ENCODE assay signal across 15 cellular contexts in genomic region chr4:76308548-76308947, GRCh38. TPM values are rescaled to one million over a fixed set of nuclear protein-coding genes. Genes with fewer than 3 reads are reported as not detected.
DNase-seq lines count a peak whose midpoint lies in the region; ATAC-seq and TF ChIP-seq lines count a peak whose summit lies in the region.
"Had no signal": no experiment of that assay in that cellular context is flagged by ENCODE, and none has a peak within 500 bp of the region (broad histone marks: within the 10 kb centered on the region; RNA-seq: fewer than 3 reads in every experiment).

No MANE protein-coding gene starts in this region.

- peaks cover 3% of the 10 kb centered on the region for H3K36me3 Mint-ChIP-seq in central memory CD8-positive, alpha-beta T cell (ENCODE audit: insufficient read depth)
- H3K36me3 Mint-ChIP-seq: activated naive CD4-positive, alpha-beta T cell treated with anti-CD3 and anti-CD28 coated beads, Interleukin-2, amount 50 U/mL, for 24 hours had no signal

- H3K4me3 ChIP-seq in liver (ENCODE audit: low read depth in 1 of 3, low read length in 3 of 3): peak overlapping the region; percentile 77 to 86 (median 85)
- peak overlapping the region; percentile 67 for H3K4me3 ChIP-seq in smooth muscle cell

- peaks cover 42% of the 10 kb centered on the region for H3K79me2 ChIP-seq in smooth muscle cell (ENCODE audit: low read depth)

- DNase-seq in NCI-H82 (lab: John Stamatoyannopoulos, UW) (peak; percentile 13), NCI-H82 treated with DMSO at 0.1 percent for 48 hours (lab: John Stamatoyannopoulos, UW; ENCODE audit: unreplicated experiment) (no peak), smooth muscle cell (lab: John Stamatoyannopoulos, UW; ENCODE audit: unreplicated experiment) (no peak), DMS79 (lab: John Stamatoyannopoulos, UW) (no peak), DMS53 (lab: John Stamatoyannopoulos, UW) (no peak)
- no peak for DNase-seq in central memory CD8-positive, alpha-beta T cell (ENCODE audit: low spot score in 2 of 2)
- DNase-seq in activated CD4-positive, CD25-positive, alpha-beta regulatory T cell (lab: John Stamatoyannopoulos, UW): no peak
- DNase-seq: activated CD8-positive, alpha-beta T cell treated with anti-CD3 and anti-CD28 coated beads for 36 hours; effector CD4-positive, alpha-beta T cell had no signal

- H3K27me3 ChIP-seq in liver (ENCODE audit: control insufficient read depth in 4 of 4, insufficient read depth in 4 of 4, low read length in 3 of 4) (no peaks in the 10 kb centered on the region), smooth muscle cell (ENCODE audit: low read depth) (no peaks in the 10 kb centered on the region)
- H3K27me3 ChIP-seq: upper lobe of left lung had no signal

- no peaks in the 10 kb centered on the region for H3K9me3 Mint-ChIP-seq in central memory CD8-positive, alpha-beta T cell
- H3K9me3 Mint-ChIP-seq: activated CD8-positive, alpha-beta T cell treated with anti-CD3 and anti-CD28 coated beads for 36 hours; activated naive CD4-positive, alpha-beta T cell treated with anti-CD3 and anti-CD28 coated beads, Interleukin-2, amount 50 U/mL, for 24 hours; GM23338 had no signal

- H3K4me2 ChIP-seq in smooth muscle cell: peak overlapping the region; percentile 87

- TF ChIP-seq CTCF in liver (IDR thresholded peaks at IDR 0.05; ENCODE audit: low read depth, low read length, missing input control) (no peak), smooth muscle cell (IDR thresholded peaks at IDR 0.05; ENCODE audit: borderline replicate concordance, insufficient read depth, poor library complexity, severe bottlenecking) (no peak)

- no peak for ATAC-seq in central memory CD8-positive, alpha-beta T cell (replicated peaks; ENCODE audit: extremely low read depth, poor library complexity, severe bottlenecking)
- ATAC-seq: activated CD8-positive, alpha-beta T cell treated with anti-CD3 and anti-CD28 coated beads for 36 hours; GM23338 had no signal

- H3F3A ChIP-seq in smooth muscle cell (ENCODE audit: low read depth): peaks cover 1% of the 10 kb centered on the region

- 25% methylated on average over 6 of the region's 6 CpGs for WGBS in liver
- 57% methylated on average over 6 of the region's 6 CpGs for WGBS in smooth muscle cell (ENCODE audit: low lambda C conversion rate)

- no peaks in the 10 kb centered on the region for H3K27me3 Mint-ChIP-seq in central memory CD8-positive, alpha-beta T cell

- H3K9me3 ChIP-seq in liver (ENCODE audit: control insufficient read depth in 4 of 4, low read length in 3 of 4) (no peaks in the 10 kb centered on the region), smooth muscle cell (replicated peaks; ENCODE audit: low read depth) (no peaks in the 10 kb centered on the region)
- H3K9me3 ChIP-seq: upper lobe of left lung had no signal

- TF ChIP-seq RAD21 in liver (IDR thresholded peaks at IDR 0.05): peak; percentile 58 to 70

- H2AFZ ChIP-seq in smooth muscle cell (ENCODE audit: low read depth): no peak overlapping the region
- H2AFZ ChIP-seq: GM23338 had no signal

- H3K36me3 ChIP-seq in liver (ENCODE audit: control insufficient read depth in 4 of 4, insufficient read depth in 3 of 4, low read depth in 1 of 4, low read length in 3 of 4) (peaks cover 0 to 10% (median 0%) of the 10 kb centered on the region in 4 donors), smooth muscle cell (ENCODE audit: low read depth) (no peaks in the 10 kb centered on the region)

- H3K27ac ChIP-seq in liver (ENCODE audit: low read depth in 1 of 2, low read length in 2 of 2): peak overlapping the region; percentile 84 to 95
- H3K27ac ChIP-seq in smooth muscle cell (ENCODE audit: low read depth): no peak overlapping the region

- peak overlapping the region; percentile 29 for H3K4me3 Mint-ChIP-seq in central memory CD8-positive, alpha-beta T cell
- H3K4me3 Mint-ChIP-seq: activated CD8-positive, alpha-beta T cell treated with anti-CD3 and anti-CD28 coated beads for 36 hours; activated naive CD4-positive, alpha-beta T cell treated with anti-CD3 and anti-CD28 coated beads, Interleukin-2, amount 50 U/mL, for 24 hours had no signal

- no peak overlapping the region for H3K27ac Mint-ChIP-seq in central memory CD8-positive, alpha-beta T cell (ENCODE audit: low read depth)
- H3K27ac Mint-ChIP-seq: activated CD8-positive, alpha-beta T cell treated with anti-CD3 and anti-CD28 coated beads for 36 hours; activated naive CD4-positive, alpha-beta T cell treated with anti-CD3 and anti-CD28 coated beads, Interleukin-2, amount 50 U/mL, for 24 hours; GM23338 had no signal

- peaks cover 33% of the 10 kb centered on the region for H4K20me1 ChIP-seq in smooth muscle cell (ENCODE audit: low read depth)

- H3K4me1 ChIP-seq in liver (ENCODE audit: control insufficient read depth in 4 of 4, insufficient read depth in 4 of 4, low read length in 3 of 4): peaks cover 5 to 33% (median 26%) of the 10 kb centered on the region in 4 donors
- H3K4me1 ChIP-seq in smooth muscle cell (ENCODE audit: low read depth): peaks cover 5% of the 10 kb centered on the region

- H3K9ac ChIP-seq in liver (ENCODE audit: low read depth in 1 of 2, low read length in 2 of 2): peak overlapping the region; percentile 63 to 95
- no peak overlapping the region for H3K9ac ChIP-seq in smooth muscle cell (ENCODE audit: low read depth)

- H3K4me1 Mint-ChIP-seq in central memory CD8-positive, alpha-beta T cell: peaks cover 28% of the 10 kb centered on the region

TF ChIP-seq in liver, 16 proteins besides CTCF, POLR2A, EP300 and RAD21:
- TF ChIP-seq NR2F2 (IDR thresholded peaks at IDR 0.05) (no peak), RXRA (IDR thresholded peaks at IDR 0.05) (peak; percentile 90 to 91), MAX (IDR thresholded peaks at IDR 0.05) (peak; percentile 62), SP1 (IDR thresholded peaks at IDR 0.05) (peak; percentile 86), EGR1 (IDR thresholded peaks at IDR 0.05; ENCODE audit: low read depth in 2 of 2) (no peak), HNF4A (conservative IDR thresholded peaks at IDR 0.05) (peak; percentile 73 to 88), FOXA2 (IDR thresholded peaks at IDR 0.05) (peak; percentile 71), REST (IDR thresholded peaks at IDR 0.05) (peak; percentile 93), JUND (IDR thresholded peaks at IDR 0.05) (peak; percentile 23 to 55), TAF1 (conservative IDR thresholded peaks at IDR 0.05) (peak; percentile 96), YY1 (IDR thresholded peaks at IDR 0.05) (peak; percentile 74)
- TF ChIP-seq, protein P1, sequence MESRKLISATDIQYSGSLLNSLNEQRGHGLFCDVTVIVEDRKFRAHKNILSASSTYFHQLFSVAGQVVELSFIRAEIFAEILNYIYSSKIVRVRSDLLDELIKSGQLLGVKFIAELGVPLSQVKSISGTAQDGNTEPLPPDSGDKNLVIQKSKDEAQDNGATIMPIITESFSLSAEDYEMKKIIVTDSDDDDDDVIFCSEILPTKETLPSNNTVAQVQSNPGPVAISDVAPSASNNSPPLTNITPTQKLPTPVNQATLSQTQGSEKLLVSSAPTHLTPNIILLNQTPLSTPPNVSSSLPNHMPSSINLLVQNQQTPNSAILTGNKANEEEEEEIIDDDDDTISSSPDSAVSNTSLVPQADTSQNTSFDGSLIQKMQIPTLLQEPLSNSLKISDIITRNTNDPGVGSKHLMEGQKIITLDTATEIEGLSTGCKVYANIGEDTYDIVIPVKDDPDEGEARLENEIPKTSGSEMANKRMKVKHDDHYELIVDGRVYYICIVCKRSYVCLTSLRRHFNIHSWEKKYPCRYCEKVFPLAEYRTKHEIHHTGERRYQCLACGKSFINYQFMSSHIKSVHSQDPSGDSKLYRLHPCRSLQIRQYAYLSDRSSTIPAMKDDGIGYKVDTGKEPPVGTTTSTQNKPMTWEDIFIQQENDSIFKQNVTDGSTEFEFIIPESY (IDR thresholded peaks at IDR 0.05): no peak
TF ChIP-seq in liver: peak in this region for 9.

RNA-seq across cellular contexts. Expression of gene STBD1, which starts 2.0 kb away (rescaled TPM):
- total RNA-seq in liver (10 to 100 TPM; 10.3 to 18.9 TPM), smooth muscle cell (7.5 and 15.9 TPM in 2 replicates)
- polyA plus RNA-seq in liver (10 to 100 TPM; 41.7 to 42.5 TPM), smooth muscle cell (14.3 and 17.2 TPM in 2 replicates)

RNA-seq across cellular contexts. Expression of gene FAM47E, which starts 57.0 kb away (rescaled TPM):
- total RNA-seq in liver (1 to 10 TPM; 1.3 to 2.0 TPM), smooth muscle cell (0.63 and 1.8 TPM in 2 replicates)
- polyA plus RNA-seq in liver (1 to 10 TPM in 1 of 2 donors, under 1 TPM in 1; 0.85 to 2.5 TPM), smooth muscle cell (0.73 and 3.5 TPM in 2 replicates)
- total RNA-seq: activated CD8-positive, alpha-beta T cell treated with anti-CD3 and anti-CD28 coated beads for 36 hours; glomerular endothelial cell; lung microvascular endothelial cell had no signal
